Comparison of ENCODE assay signal across 35 cellular contexts in the genomic region with DNA sequence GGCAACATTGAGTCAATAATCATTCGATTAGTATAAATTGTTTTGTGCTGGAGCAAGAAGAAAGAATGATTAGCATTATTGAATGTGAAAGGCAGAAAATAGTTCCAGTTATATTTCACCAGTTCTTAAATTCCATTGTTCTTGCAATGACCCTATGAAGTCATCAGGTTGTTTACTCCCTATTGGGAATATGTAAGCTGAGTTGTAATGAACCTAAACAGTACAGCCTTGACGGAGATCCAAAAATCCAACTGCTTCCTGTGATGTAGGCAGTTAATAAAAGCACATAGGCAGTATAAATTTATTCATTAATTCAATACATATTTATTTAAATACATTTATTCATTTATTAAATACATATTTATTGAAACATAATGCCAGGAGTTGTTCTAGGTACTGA.
"Had no signal": no experiment of that assay in that cellular context is flagged by ENCODE, and none has a peak within 500 bp of the region (broad histone marks: within the 10 kb centered on the region; RNA-seq: fewer than 3 reads in every experiment).

No MANE protein-coding gene starts in this region.

- H3K27me3 ChIP-seq: brain microvascular endothelial cell, colonic mucosa, esophagus squamous epithelium, foreskin keratinocyte, gastrocnemius medialis, heart left ventricle had no signal

- H3K27me3 Mint-ChIP-seq: activated CD4-positive, alpha-beta memory T cell treated with anti-CD3 and anti-CD28 coated beads, Interleukin-2, amount 10 ng/mL, durations not matched to agents 7 days and 5 days; activated CD4-positive, alpha-beta T cell treated with anti-CD3 and anti-CD28 coated beads, Interleukin-2, amount 10 ng/mL, durations not matched to agents 7 days and 5 days; activated naive CD4-positive, alpha-beta T cell treated with anti-CD3 and anti-CD28 coated beads, Interleukin-2, amount 50 U/mL, for 24 hours; activated naive CD8-positive, alpha-beta T cell treated with anti-CD3 and anti-CD28 coated beads for 36 hours; activated naive CD8-positive, alpha-beta T cell treated with anti-CD3 and anti-CD28 coated beads, Interleukin-2, amount 50 U/mL, for 24 hours; T-helper 17 cell had no signal

- ATAC-seq: activated naive CD8-positive, alpha-beta T cell treated with anti-CD3 and anti-CD28 coated beads, Interleukin-2, amount 50 U/mL, for 24 hours; activated T-cell treated with anti-CD3 and anti-CD28 coated beads, Interleukin-2, amount 50 U/mL, for 4 hours; foreskin keratinocyte; gastrocnemius medialis; heart left ventricle; T-helper 17 cell had no signal

- H3K9me3 ChIP-seq: colonic mucosa, esophagus squamous epithelium, gastrocnemius medialis, heart left ventricle had no signal

- H3K27ac ChIP-seq: brain microvascular endothelial cell, colonic mucosa, epithelial cell of prostate, esophagus squamous epithelium, foreskin keratinocyte, gastrocnemius medialis, heart left ventricle, WERI-Rb-1 had no signal

- H3K36me3 Mint-ChIP-seq: activated naive CD4-positive, alpha-beta T cell treated with anti-CD3 and anti-CD28 coated beads, Interleukin-2, amount 50 U/mL, for 24 hours; activated naive CD8-positive, alpha-beta T cell treated with anti-CD3 and anti-CD28 coated beads for 36 hours had no signal

- H3K36me3 ChIP-seq: brain microvascular endothelial cell, colonic mucosa, esophagus squamous epithelium, gastrocnemius medialis, heart left ventricle, WERI-Rb-1 had no signal

- H3K4me3 ChIP-seq: colonic mucosa, esophagus squamous epithelium, gastrocnemius medialis, heart left ventricle had no signal

- H3K4me3 Mint-ChIP-seq: activated CD4-positive, alpha-beta memory T cell treated with anti-CD3 and anti-CD28 coated beads, Interleukin-2, amount 10 ng/mL, durations not matched to agents 7 days and 5 days; activated CD4-positive, alpha-beta T cell treated with anti-CD3 and anti-CD28 coated beads, Interleukin-2, amount 10 ng/mL, durations not matched to agents 7 days and 5 days; activated naive CD4-positive, alpha-beta T cell treated with anti-CD3 and anti-CD28 coated beads for 36 hours; activated naive CD4-positive, alpha-beta T cell treated with anti-CD3 and anti-CD28 coated beads, Interleukin-2, amount 50 U/mL, for 24 hours; activated naive CD8-positive, alpha-beta T cell treated with anti-CD3 and anti-CD28 coated beads for 36 hours; activated naive CD8-positive, alpha-beta T cell treated with anti-CD3 and anti-CD28 coated beads, Interleukin-2, amount 50 U/mL, for 24 hours; activated T-cell treated with anti-CD3 and anti-CD28 coated beads, Interleukin-2, amount 50 U/mL, for 4 hours; activated T-helper 1 cell treated with anti-CD3 and anti-CD28 coated beads, Interleukin-12 subunit alpha, Interleukin-12 subunit beta, Interleukin-2, Interleukin-4 antibody, amounts not matched to agents 30 ng/mL and 10 ng/mL and 1 ng/mL, durations not matched to agents 14 hours and 24 hours and 36 hours; T-helper 17 cell; T-helper 2 cell treated with Interferon-gamma antibody and Interleukin-4, amounts not matched to agents 5 μg/mL and 100 μg/mL, for 36 hours had no signal

- DNase-seq: activated CD4-positive, alpha-beta memory T cell treated with anti-CD3 and anti-CD28 coated beads, Interleukin-2, amount 10 ng/mL, durations not matched to agents 7 days and 5 days; activated CD4-positive, alpha-beta T cell treated with anti-CD3 and anti-CD28 coated beads for 1 hour; activated CD4-positive, alpha-beta T cell treated with anti-CD3 and anti-CD28 coated beads for 4 hours; activated CD4-positive, alpha-beta T cell treated with anti-CD3 and anti-CD28 coated beads, Interleukin-2, amount 10 ng/mL, durations not matched to agents 7 days and 5 days; activated CD4-positive, alpha-beta T cell treated with anti-CD3 and anti-CD28 coated beads, Interleukin-2, amount 50 U/mL, for 4 hours; activated CD4-positive, CD25-positive, alpha-beta regulatory T cell; activated effector memory CD4-positive, alpha-beta T cell treated with anti-CD3 and anti-CD28 coated beads, Interleukin-2, amount 50 U/mL, for 16 hours; activated naive CD4-positive, alpha-beta T cell treated with anti-CD3 and anti-CD28 coated beads for 36 hours; activated naive CD8-positive, alpha-beta T cell treated with anti-CD3 and anti-CD28 coated beads for 36 hours; activated naive CD8-positive, alpha-beta T cell treated with anti-CD3 and anti-CD28 coated beads, Interleukin-2, amount 50 U/mL, for 24 hours; activated T-cell treated with anti-CD3 and anti-CD28 coated beads, Interleukin-2, amount 50 U/mL, for 4 hours; amniotic stem cell; anterior cingulate cortex; brain microvascular endothelial cell; caudate nucleus; colonic mucosa; effector CD8-positive, alpha-beta T cell; esophagus squamous epithelium; foreskin keratinocyte; gastrocnemius medialis; glutamatergic neuron; heart left ventricle; hypothalamus; T-helper 1 cell; T-helper 17 cell; T1000; WERI-Rb-1 had no signal

- H3K27ac Mint-ChIP-seq: activated CD4-positive, alpha-beta memory T cell treated with anti-CD3 and anti-CD28 coated beads, Interleukin-2, amount 10 ng/mL, durations not matched to agents 7 days and 5 days; activated CD4-positive, alpha-beta T cell treated with anti-CD3 and anti-CD28 coated beads, Interleukin-2, amount 10 ng/mL, durations not matched to agents 7 days and 5 days; activated naive CD4-positive, alpha-beta T cell treated with anti-CD3 and anti-CD28 coated beads for 36 hours; activated naive CD4-positive, alpha-beta T cell treated with anti-CD3 and anti-CD28 coated beads, Interleukin-2, amount 50 U/mL, for 24 hours; activated naive CD8-positive, alpha-beta T cell treated with anti-CD3 and anti-CD28 coated beads for 36 hours; activated naive CD8-positive, alpha-beta T cell treated with anti-CD3 and anti-CD28 coated beads, Interleukin-2, amount 50 U/mL, for 24 hours; activated T-helper 1 cell treated with anti-CD3 and anti-CD28 coated beads, Interleukin-12 subunit alpha, Interleukin-12 subunit beta, Interleukin-2, Interleukin-4 antibody, amounts not matched to agents 30 ng/mL and 10 ng/mL and 1 ng/mL, durations not matched to agents 14 hours and 24 hours and 36 hours; activated T-helper 2 cell treated with anti-CD3 and anti-CD28 coated beads, Interferon-gamma antibody, Interleukin-2, Interleukin-4, amounts not matched to agents 10 μg/mL and 5 μg/mL and 100 μg/mL, durations not matched to agents 14 hours and 24 hours and 36 hours; T-helper 17 cell; T-helper 2 cell treated with Interferon-gamma antibody and Interleukin-4, amounts not matched to agents 5 μg/mL and 100 μg/mL, for 36 hours had no signal

- FAIRE-seq: astrocyte, bronchial epithelial cell, endothelial cell of umbilical vein had no signal

- H3K4me1 Mint-ChIP-seq: activated CD4-positive, alpha-beta memory T cell treated with anti-CD3 and anti-CD28 coated beads, Interleukin-2, amount 10 ng/mL, durations not matched to agents 7 days and 5 days; activated CD4-positive, alpha-beta T cell treated with anti-CD3 and anti-CD28 coated beads, Interleukin-2, amount 10 ng/mL, durations not matched to agents 7 days and 5 days; activated naive CD4-positive, alpha-beta T cell treated with anti-CD3 and anti-CD28 coated beads, Interleukin-2, amount 50 U/mL, for 24 hours; activated naive CD8-positive, alpha-beta T cell treated with anti-CD3 and anti-CD28 coated beads for 36 hours; activated naive CD8-positive, alpha-beta T cell treated with anti-CD3 and anti-CD28 coated beads, Interleukin-2, amount 50 U/mL, for 24 hours; T-helper 17 cell had no signal

- H3K4me1 ChIP-seq: colonic mucosa, esophagus squamous epithelium, foreskin keratinocyte, gastrocnemius medialis, heart left ventricle had no signal

- H3K9me3 Mint-ChIP-seq: activated naive CD4-positive, alpha-beta T cell treated with anti-CD3 and anti-CD28 coated beads, Interleukin-2, amount 50 U/mL, for 24 hours had no signal
